17 cellular contexts compared by ENCODE assay signal in the genomic region with DNA sequence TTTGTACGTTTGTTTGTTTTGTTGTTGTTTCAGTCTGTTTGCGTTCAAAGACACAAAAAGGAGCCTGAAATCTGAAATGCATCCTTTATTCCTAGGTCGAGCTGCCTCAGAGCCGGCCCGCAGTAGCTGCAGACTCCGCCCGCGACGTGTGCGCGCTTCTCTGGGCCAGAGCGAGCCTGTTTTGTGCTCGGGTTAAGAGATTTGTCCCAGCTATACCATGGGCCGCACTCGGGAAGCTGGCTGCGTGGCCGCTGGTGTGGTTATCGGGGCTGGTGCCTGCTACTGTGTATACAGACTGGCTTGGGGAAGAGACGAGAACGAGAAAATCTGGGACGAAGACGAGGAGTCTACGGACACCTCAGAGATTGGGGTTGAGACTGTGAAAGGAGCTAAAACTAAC. TPM values are rescaled to one million over a fixed set of nuclear protein-coding genes. Genes with fewer than 3 reads are reported as not detected.
DNase-seq lines count a peak whose midpoint lies in the region; TF ChIP-seq lines count a peak whose summit lies in the region.
"Had no signal": no experiment of that assay in that cellular context is flagged by ENCODE, and none has a peak within 500 bp of the region (broad histone marks: within the 10 kb centered on the region; RNA-seq: fewer than 3 reads in every experiment).

No MANE protein-coding gene starts in this region.

- TF ChIP-seq CTCF in nephron (IDR thresholded peaks at IDR 0.05; ENCODE audit: unreplicated experiment in 3 of 3) (no peak), progenitor cell of endocrine pancreas (IDR thresholded peaks at IDR 0.05; ENCODE audit: unreplicated experiment) (no peak), type B pancreatic cell (conservative IDR thresholded peaks at IDR 0.05) (no peak)

- H3K36me3 ChIP-seq in ACC112 (ENCODE audit: insufficient read depth, low read length) (no peaks in the 10 kb centered on the region), adipocyte (ENCODE audit: control insufficient read depth, insufficient read depth, low read length, severe bottlenecking) (peaks cover 12% of the 10 kb centered on the region)
- H3K36me3 ChIP-seq: BLaER1 treated with 17β-estradiol and CSF1 and Interleukin-3, amounts not matched to agents 10 nM and 100 nM had no signal

- H3K79me2 ChIP-seq in ACC112 (ENCODE audit: control insufficient read depth, insufficient read depth, low read length, unreplicated experiment) = peaks cover 19% of the 10 kb centered on the region

- H2AFZ ChIP-seq in ACC112 (ENCODE audit: low read length, unreplicated experiment) = no peak overlapping the region
- H2AFZ ChIP-seq: GM23338 had no signal

- H3K9ac ChIP-seq in adipocyte (ENCODE audit: low read length) = no peak overlapping the region
- H3K9ac ChIP-seq: BLaER1 treated with 17β-estradiol and CSF1 and Interleukin-3, amounts not matched to agents 10 nM and 100 nM had no signal

- H3K4me1 Mint-ChIP-seq in nephron (peaks cover 13% of the 10 kb centered on the region), progenitor cell of endocrine pancreas (ENCODE audit: low read depth) (peaks cover 4% of the 10 kb centered on the region), type B pancreatic cell (ENCODE audit: unreplicated experiment) (peaks cover 7% of the 10 kb centered on the region)

- H3K27me3 ChIP-seq in ACC112 (ENCODE audit: insufficient read depth, low read length) (no peaks in the 10 kb centered on the region), adipocyte (replicated peaks; ENCODE audit: control insufficient read depth, insufficient read depth, low read length) (no peaks in the 10 kb centered on the region)
- H3K27me3 ChIP-seq: BLaER1 treated with 17β-estradiol and CSF1 and Interleukin-3, amounts not matched to agents 10 nM and 100 nM had no signal

- H3K36me3 Mint-ChIP-seq in nephron (ENCODE audit: low read depth) (peaks cover 28% of the 10 kb centered on the region), progenitor cell of endocrine pancreas (ENCODE audit: insufficient read depth) (peaks cover 7% of the 10 kb centered on the region), type B pancreatic cell (peaks cover 8% of the 10 kb centered on the region)
- H3K36me3 Mint-ChIP-seq: CD8-positive, alpha-beta T cell had no signal

- H3K4me3 ChIP-seq in ACC112 (ENCODE audit: low read depth, low read length) (0 out of 2 replicates have a peak overlapping the region, but pooled peaks have one; percentile 65), adipocyte (ENCODE audit: low read length) (peak overlapping the region; percentile 86)
- H3K4me3 ChIP-seq: BLaER1 treated with 17β-estradiol and CSF1 and Interleukin-3, amounts not matched to agents 10 nM and 100 nM; GM23338 had no signal

- no peaks in the 10 kb centered on the region for H3K4me1 ChIP-seq in ACC112 (ENCODE audit: control insufficient read depth, insufficient read depth, low read length, unreplicated experiment)
- no peaks in the 10 kb centered on the region for H3K4me1 ChIP-seq in adipocyte (ENCODE audit: control insufficient read depth, insufficient read depth, low read length)
- H3K4me1 ChIP-seq: BLaER1 treated with 17β-estradiol and CSF1 and Interleukin-3, amounts not matched to agents 10 nM and 100 nM had no signal

- intact Hi-C loops in cardiac septum (cut with DNase I) = no loop called here

- H3K9me3 ChIP-seq in adipocyte (ENCODE audit: control insufficient read depth, low read length) = no peaks in the 10 kb centered on the region

- peak overlapping the region; percentile 91 to 93 (median 92) for H3K4me3 Mint-ChIP-seq in nephron
- H3K4me3 Mint-ChIP-seq in progenitor cell of endocrine pancreas (ENCODE audit: low read depth) = peak overlapping the region; percentile 42
- H3K4me3 Mint-ChIP-seq in type B pancreatic cell = no peak overlapping the region
- H3K4me3 Mint-ChIP-seq: B cell; CD8-positive, alpha-beta T cell had no signal

- H3K9me3 Mint-ChIP-seq in nephron (peaks cover 7% of the 10 kb centered on the region), progenitor cell of endocrine pancreas (ENCODE audit: low read depth) (peaks cover 22% of the 10 kb centered on the region), type B pancreatic cell (no peaks in the 10 kb centered on the region)
- H3K9me3 Mint-ChIP-seq: CD8-positive, alpha-beta T cell; GM23338 had no signal

- H3K27ac Mint-ChIP-seq in nephron = no peak overlapping the region
- no peak overlapping the region for H3K27ac Mint-ChIP-seq in progenitor cell of endocrine pancreas
- H3K27ac Mint-ChIP-seq in type B pancreatic cell = no peak overlapping the region
- H3K27ac Mint-ChIP-seq: B cell; CD8-positive, alpha-beta T cell; GM23338 had no signal

- DNase-seq in adipocyte (ENCODE audit: low read depth) (no peak), progenitor cell of endocrine pancreas (ENCODE audit: low spot score, unreplicated experiment) (no peak), type B pancreatic cell (ENCODE audit: extremely low spot score, unreplicated experiment) (no peak), NCI-H748 (lab: John Stamatoyannopoulos, UW; ENCODE audit: unreplicated experiment) (no peak), cardiac septum (ENCODE audit: low spot score) (no peak)
- DNase-seq: 8988T; Calu3; CD8-positive, alpha-beta T cell; DMS79 treated with DMSO at 0.1 percent for 48 hours; GF-D8; HCEC 1CT had no signal

- H3K27ac ChIP-seq in ACC112 (ENCODE audit: low read depth, low read length) = no peak overlapping the region
- H3K27ac ChIP-seq: BLaER1 treated with 17β-estradiol and CSF1 and Interleukin-3, amounts not matched to agents 10 nM and 100 nM had no signal

- no peaks in the 10 kb centered on the region for H3K27me3 Mint-ChIP-seq in nephron (ENCODE audit: low read depth)
- H3K27me3 Mint-ChIP-seq in progenitor cell of endocrine pancreas = no peaks in the 10 kb centered on the region
- no peaks in the 10 kb centered on the region for H3K27me3 Mint-ChIP-seq in type B pancreatic cell

RNA-seq across cellular contexts. Expression of gene ARMCX1, which starts 2.4 kb away (rescaled TPM):
- total RNA-seq in progenitor cell of endocrine pancreas = 29.6 and 31.6 TPM in 2 replicates
- 21.1 and 25.0 TPM in 2 replicates for total RNA-seq in type B pancreatic cell (ENCODE audit: low replicate concordance)
- total RNA-seq in cardiac septum = 33.2 TPM
- total RNA-seq: HepG2 had no signal
